In genomic region chr12:57195186-57195585, GRCh38 we compare ENCODE assay signal across 1 cellular context.
TF ChIP-seq lines count a peak whose summit lies in the region.

No MANE protein-coding gene starts in this region.

TF ChIP-seq in SK-N-SH, 30 proteins besides CTCF, POLR2A, EP300 and RAD21 (continued from another document):
- no peak for TF ChIP-seq MAX (IDR thresholded peaks at IDR 0.05; ENCODE audit: low read depth)
- no peak for TF ChIP-seq YY1 (IDR thresholded peaks at IDR 0.05; ENCODE audit: low read depth)
- TF ChIP-seq SMC3 (IDR thresholded peaks at IDR 0.05; ENCODE audit: low read depth, low read length) = no peak
